ENCODE assay signal across 33 cellular contexts in the genomic region with DNA sequence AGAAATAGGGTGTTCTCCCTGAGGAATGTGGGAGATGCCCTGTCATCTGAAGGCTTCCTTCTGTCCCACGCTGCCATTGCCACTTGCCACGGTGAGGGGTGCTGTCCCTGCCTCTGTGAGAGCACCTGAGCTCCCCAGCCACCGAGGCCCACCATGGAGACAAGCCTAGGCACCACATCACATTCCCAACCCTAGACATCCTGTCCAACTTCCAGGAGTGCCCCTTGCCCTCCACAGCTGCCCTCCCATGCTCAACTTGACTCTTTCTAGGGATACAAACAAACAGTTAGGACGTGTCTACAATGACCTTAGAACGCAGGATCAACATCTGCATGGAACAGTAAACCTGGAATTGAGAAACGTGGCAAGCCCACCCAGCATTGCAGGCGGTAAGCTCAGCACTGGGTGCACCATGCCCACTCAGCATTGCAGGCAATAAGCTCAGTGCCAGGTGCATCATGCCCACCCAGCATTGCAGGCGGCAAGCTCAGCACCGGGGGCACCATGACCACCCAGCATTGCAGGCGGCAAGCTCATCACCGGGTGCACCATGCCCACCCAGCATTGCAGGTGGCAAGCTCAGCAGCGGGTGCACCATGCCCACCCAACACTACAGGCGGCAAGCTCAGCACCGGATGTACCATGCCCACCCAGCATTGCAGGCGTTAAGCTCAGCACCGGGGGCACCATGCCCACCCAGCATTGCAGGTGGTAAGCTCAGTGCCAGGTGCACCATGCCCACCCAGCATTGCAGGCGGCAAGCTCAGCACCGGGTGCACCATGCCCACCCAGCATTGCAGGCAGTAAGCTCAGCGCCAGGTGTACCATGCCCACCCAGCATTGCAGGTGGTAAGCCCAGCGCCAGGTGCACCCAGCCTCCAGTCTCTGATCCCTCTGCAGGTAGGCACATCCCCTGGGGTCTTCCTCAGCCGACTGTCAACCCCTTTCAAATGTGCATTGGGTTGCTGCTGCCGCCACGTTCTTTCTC.
"Had no signal": no experiment of that assay in that cellular context is flagged by ENCODE, and none has a peak within 500 bp of the region (broad histone marks: within the 10 kb centered on the region; RNA-seq: fewer than 3 reads in every experiment).

No MANE protein-coding gene starts in this region.

- ATAC-seq: activated naive CD4-positive, alpha-beta T cell treated with anti-CD3 and anti-CD28 coated beads, Interleukin-2, amount 50 U/mL, for 72 hours; activated T-cell treated with anti-CD3 and anti-CD28 coated beads, Interleukin-2, amount 50 U/mL, for 4 hours; body of pancreas had no signal

- H3K9ac ChIP-seq: KMS-11 had no signal

- H3K4me3 Mint-ChIP-seq: activated B cell treated with CpG ODN at 0.5 μM for 24 hours; activated CD4-positive, alpha-beta memory T cell treated with anti-CD3 and anti-CD28 coated beads for 36 hours; activated naive CD4-positive, alpha-beta T cell treated with anti-CD3 and anti-CD28 coated beads for 36 hours; activated T-cell treated with anti-CD3 and anti-CD28 coated beads, Interleukin-2, amount 50 U/mL, for 4 hours; activated T-helper 1 cell treated with anti-CD3 and anti-CD28 coated beads, Interleukin-12 subunit alpha, Interleukin-12 subunit beta, Interleukin-2, Interleukin-4 antibody, amounts not matched to agents 30 ng/mL and 10 ng/mL and 1 ng/mL, durations not matched to agents 14 hours and 24 hours and 36 hours had no signal

- DNase-seq: activated B cell treated with CpG ODN at 0.5 μM for 24 hours; activated CD4-positive, alpha-beta memory T cell treated with anti-CD3 and anti-CD28 coated beads for 36 hours; activated CD4-positive, alpha-beta T cell treated with anti-CD3 and anti-CD28 coated beads for 4 hours; activated CD4-positive, alpha-beta T cell treated with anti-CD3 and anti-CD28 coated beads, Interleukin-2, amount 50 U/mL, for 1 hour; activated CD4-positive, CD25-positive, alpha-beta regulatory T cell treated with anti-CD3 and anti-CD28 coated beads, Interleukin-2, amount 50 U/mL, for 72 hours; activated CD8-positive, alpha-beta memory T cell treated with anti-CD3 and anti-CD28 coated beads, Interleukin-2, amount 50 U/mL, for 4 hours; activated gamma-delta T cell treated with Interleukin-2 at 50 U/mL for 16 hours; activated naive CD4-positive, alpha-beta T cell treated with anti-CD3 and anti-CD28 coated beads for 36 hours; activated T-cell treated with anti-CD3 and anti-CD28 coated beads for 4 hours; activated T-cell treated with anti-CD3 and anti-CD28 coated beads, Interleukin-2, amount 50 U/mL, for 4 hours; body of pancreas; MM.1S; MV-4-11; NCI-H1092; NCI-H1436 treated with DMSO at 0.1 percent for 48 hours; NCI-H1694 treated with DMSO at 0.1 percent for 48 hours; NCI-H2029; NCI-H345; NCI-H524 treated with DMSO at 0.1 percent for 48 hours; NK-92 treated with Interleukin-12 subunit alpha and Interleukin-12 subunit beta, amount 100 ng/mL, for 24 hours; PC-9; Right ventricle myocardium superior; SW 1271; T-helper 1 cell; T-helper 2 cell; T-helper 9 cell had no signal

- H3K4me1 ChIP-seq: adrenal gland, body of pancreas, breast epithelium had no signal

- H3K4me3 ChIP-seq: adrenal gland, body of pancreas, breast epithelium, PC-9 had no signal

- H3K27ac ChIP-seq: adrenal gland, body of pancreas, breast epithelium, KMS-11, PC-9, RWPE1, VCaP had no signal

- H3K4me2 ChIP-seq: KMS-11, PC-9 had no signal

- H3K36me3 Mint-ChIP-seq: activated CD4-positive, alpha-beta memory T cell treated with anti-CD3 and anti-CD28 coated beads for 36 hours; activated naive CD4-positive, alpha-beta T cell treated with anti-CD3 and anti-CD28 coated beads, Interleukin-2, amount 50 U/mL, for 72 hours had no signal

- H3K9me3 Mint-ChIP-seq: activated CD4-positive, alpha-beta memory T cell treated with anti-CD3 and anti-CD28 coated beads for 36 hours; activated naive CD4-positive, alpha-beta T cell treated with anti-CD3 and anti-CD28 coated beads for 36 hours; activated T-helper 1 cell treated with anti-CD3 and anti-CD28 coated beads, Interleukin-12 subunit alpha, Interleukin-12 subunit beta, Interleukin-2, Interleukin-4 antibody, amounts not matched to agents 30 ng/mL and 10 ng/mL and 1 ng/mL, durations not matched to agents 14 hours and 24 hours and 36 hours had no signal

- H3K36me3 ChIP-seq: adrenal gland, breast epithelium had no signal

- H3K4me1 Mint-ChIP-seq: activated B cell treated with CpG ODN at 0.5 μM for 24 hours had no signal

- H3K27ac Mint-ChIP-seq: activated B cell treated with CpG ODN at 0.5 μM for 24 hours; activated CD4-positive, alpha-beta memory T cell treated with anti-CD3 and anti-CD28 coated beads for 36 hours; activated naive CD4-positive, alpha-beta T cell treated with anti-CD3 and anti-CD28 coated beads for 36 hours; activated naive CD4-positive, alpha-beta T cell treated with anti-CD3 and anti-CD28 coated beads, Interleukin-2, amount 50 U/mL, for 72 hours; activated T-helper 1 cell treated with anti-CD3 and anti-CD28 coated beads, Interleukin-12 subunit alpha, Interleukin-12 subunit beta, Interleukin-2, Interleukin-4 antibody, amounts not matched to agents 30 ng/mL and 10 ng/mL and 1 ng/mL, durations not matched to agents 14 hours and 24 hours and 36 hours had no signal

- H2AFZ ChIP-seq: PC-9 had no signal

- H3K9me3 ChIP-seq: adrenal gland had no signal

- H3K27me3 ChIP-seq: adrenal gland, body of pancreas had no signal
